ENCODE assay signal across 8 cellular contexts in genomic region chr9:112380771-112381181, GRCh38. TPM values are rescaled to one million over a fixed set of nuclear protein-coding genes. Genes with fewer than 3 reads are reported as not detected.
A peak's percentile ranks its signal among the peaks of the same experiment; 100 is the strongest.
DNase-seq lines count a peak whose midpoint lies in the region; ATAC-seq lines count a peak whose summit lies in the region.

No MANE protein-coding gene starts in this region.

- no peaks in the 10 kb centered on the region for H3K27me3 Mint-ChIP-seq in activated CD4-positive, alpha-beta T cell treated with anti-CD3 and anti-CD28 coated beads, Interleukin-2, amount 10 ng/mL, durations not matched to agents 24 days and 14 days
- H3K27me3 Mint-ChIP-seq in naive thymus-derived CD4-positive, alpha-beta T cell = no peaks in the 10 kb centered on the region

- H3K9me3 ChIP-seq in effector memory CD4-positive, alpha-beta T cell (ENCODE audit: control insufficient read depth, low read length) = no peaks in the 10 kb centered on the region
- no peaks in the 10 kb centered on the region for H3K9me3 ChIP-seq in naive thymus-derived CD4-positive, alpha-beta T cell (ENCODE audit: control insufficient read depth in 2 of 3, low read length in 3 of 3)

- intact Hi-C loops in activated CD4-positive, alpha-beta T cell treated with anti-CD3 and anti-CD28 coated beads, Interleukin-2, amount 10 ng/mL, durations not matched to agents 24 days and 14 days (cut with micrococcal nuclease) = loop anchor here (1.0 kb wide), 2 partner anchors 107 to 484 kb away; partner anchors contain the start of gene UGCG
- intact Hi-C loops in naive thymus-derived CD4-positive, alpha-beta T cell (cut with micrococcal nuclease) = loop anchor here in 1 of 2 donors (2.0 kb wide), 1 partner anchor 370 kb away; the partner anchor contains the start of gene SNX30

- POLR2A ChIA-PET in naive thymus-derived CD4-positive, alpha-beta T cell (lab: Charles Lee) = interaction anchor here (1.9 to 2.6 kb wide), 4 partner anchors 48 to 484 kb away, joined by 6 to 20 read pairs (median 12); partner anchors contain the start of genes KIAA1958, PTBP3 and UGCG

- peaks cover 8% of the 10 kb centered on the region for H3K4me1 ChIP-seq in effector memory CD4-positive, alpha-beta T cell (ENCODE audit: control insufficient read depth, insufficient read depth, low read length, poor library complexity, severe bottlenecking)
- H3K4me1 ChIP-seq in naive thymus-derived CD4-positive, alpha-beta T cell (ENCODE audit: control insufficient read depth in 2 of 2, insufficient read depth in 2 of 2, low read length in 2 of 2) = peaks cover 14 to 17% of the 10 kb centered on the region in 2 donors

- peak; percentile 68 for DNase-seq in activated CD4-positive, alpha-beta T cell treated with anti-CD3 and anti-CD28 coated beads, Interleukin-2, amount 10 ng/mL, durations not matched to agents 24 days and 14 days
- DNase-seq in activated CD4-positive, alpha-beta T cell treated with anti-CD3 and anti-CD28 coated beads, Interleukin-2, amount 50 U/mL, for 4 hours = no peak
- DNase-seq in RKO (ENCODE audit: low spot score) (peak; percentile 59), HuH-7.5 (ENCODE audit: low spot score) (no peak)
- DNase-seq in effector memory CD4-positive, alpha-beta T cell = no peak
- DNase-seq in naive thymus-derived CD4-positive, alpha-beta T cell = peak in 5 of 9 donors; percentile 6 to 24 (median 10)
- DNase-seq in stimulated activated CD8-positive, alpha-beta memory T cell treated with anti-CD3 and anti-CD28 coated beads, Interleukin-4, amount 100 ng/mL, for 48 hours = no peak

- no peaks in the 10 kb centered on the region for H3K36me3 Mint-ChIP-seq in activated CD4-positive, alpha-beta T cell treated with anti-CD3 and anti-CD28 coated beads, Interleukin-2, amount 10 ng/mL, durations not matched to agents 24 days and 14 days (ENCODE audit: low read depth)
- peaks cover 0 to 6% (median 0%) of the 10 kb centered on the region in 5 donors for H3K36me3 Mint-ChIP-seq in naive thymus-derived CD4-positive, alpha-beta T cell

- no peak for ATAC-seq in naive thymus-derived CD4-positive, alpha-beta T cell
- no peak for ATAC-seq in GM18873 (IDR thresholded peaks at IDR 0.05; ENCODE audit: low FRiP score, unreplicated experiment)

- peak overlapping the region; percentile 94 for H3K4me3 ChIP-seq in effector memory CD4-positive, alpha-beta T cell (ENCODE audit: insufficient read depth, low read depth, low read length, poor library complexity, severe bottlenecking)
- H3K4me3 ChIP-seq in naive thymus-derived CD4-positive, alpha-beta T cell (ENCODE audit: low read length) = peak overlapping the region; percentile 78

- CTCF ChIA-PET in naive thymus-derived CD4-positive, alpha-beta T cell (lab: Charles Lee) = no interaction called here

- no peaks in the 10 kb centered on the region for H3K27me3 ChIP-seq in effector memory CD4-positive, alpha-beta T cell (replicated peaks; ENCODE audit: control insufficient read depth, insufficient read depth, low read length, poor library complexity, severe bottlenecking)
- no peaks in the 10 kb centered on the region for H3K27me3 ChIP-seq in naive thymus-derived CD4-positive, alpha-beta T cell (ENCODE audit: control insufficient read depth in 2 of 2, insufficient read depth in 2 of 2, low read length in 2 of 2)

- peak overlapping the region; percentile 100 for H3K27ac Mint-ChIP-seq in activated CD4-positive, alpha-beta T cell treated with anti-CD3 and anti-CD28 coated beads, Interleukin-2, amount 10 ng/mL, durations not matched to agents 24 days and 14 days
- peak overlapping the region; percentile 84 to 99 (median 94) for H3K27ac Mint-ChIP-seq in naive thymus-derived CD4-positive, alpha-beta T cell

- H3K9me3 Mint-ChIP-seq in activated CD4-positive, alpha-beta T cell treated with anti-CD3 and anti-CD28 coated beads, Interleukin-2, amount 10 ng/mL, durations not matched to agents 24 days and 14 days = no peaks in the 10 kb centered on the region
- no peaks in the 10 kb centered on the region for H3K9me3 Mint-ChIP-seq in naive thymus-derived CD4-positive, alpha-beta T cell

- H3K27ac ChIP-seq in effector memory CD4-positive, alpha-beta T cell (ENCODE audit: insufficient read depth, low read length, poor library complexity, severe bottlenecking) = no peak overlapping the region
- peak overlapping the region; percentile 85 for H3K27ac ChIP-seq in naive thymus-derived CD4-positive, alpha-beta T cell (ENCODE audit: low read depth, low read length)

- peak overlapping the region; percentile 100 for H3K4me3 Mint-ChIP-seq in activated CD4-positive, alpha-beta T cell treated with anti-CD3 and anti-CD28 coated beads, Interleukin-2, amount 10 ng/mL, durations not matched to agents 24 days and 14 days
- peak overlapping the region; percentile 86 to 100 (median 99) for H3K4me3 Mint-ChIP-seq in naive thymus-derived CD4-positive, alpha-beta T cell

- H3K4me1 Mint-ChIP-seq in activated CD4-positive, alpha-beta T cell treated with anti-CD3 and anti-CD28 coated beads, Interleukin-2, amount 10 ng/mL, durations not matched to agents 24 days and 14 days = peaks cover 42% of the 10 kb centered on the region
- peaks cover 24 to 66% (median 54%) of the 10 kb centered on the region in 7 donors for H3K4me1 Mint-ChIP-seq in naive thymus-derived CD4-positive, alpha-beta T cell

- H3K36me3 ChIP-seq in effector memory CD4-positive, alpha-beta T cell (ENCODE audit: control insufficient read depth, insufficient read depth, low read length) = no peaks in the 10 kb centered on the region
- peaks cover 0 to 8% (median 0%) of the 10 kb centered on the region in 3 experiments for H3K36me3 ChIP-seq in naive thymus-derived CD4-positive, alpha-beta T cell (ENCODE audit: control insufficient read depth in 2 of 3, insufficient read depth in 3 of 3, low read length in 3 of 3)

RNA-seq across cellular contexts. Expression of gene HSDL2, which starts 0.9 kb away (rescaled TPM):
- 14.1 TPM in 2 replicates for total RNA-seq in activated CD4-positive, alpha-beta T cell treated with anti-CD3 and anti-CD28 coated beads, Interleukin-2, amount 10 ng/mL, durations not matched to agents 24 days and 14 days
- total RNA-seq in naive thymus-derived CD4-positive, alpha-beta T cell = 10 to 100 TPM in 4 of 5 experiments, 1 to 10 TPM in 1; 9.2 to 24.6 (median 15.3) TPM
- polyA plus RNA-seq in naive thymus-derived CD4-positive, alpha-beta T cell = 10 to 100 TPM; 15.6 to 23.1 TPM

RNA-seq across cellular contexts. Expression of gene PTBP3, which starts 47.4 kb away (rescaled TPM):
- 94.7 and 104 TPM in 2 replicates for total RNA-seq in activated CD4-positive, alpha-beta T cell treated with anti-CD3 and anti-CD28 coated beads, Interleukin-2, amount 10 ng/mL, durations not matched to agents 24 days and 14 days
- total RNA-seq in naive thymus-derived CD4-positive, alpha-beta T cell = 100 to 1,000 TPM in 4 of 5 experiments, 10 to 100 TPM in 1; 99.2 to 148 (median 124) TPM
- polyA plus RNA-seq in naive thymus-derived CD4-positive, alpha-beta T cell = 10 to 100 TPM; 28.8 to 39.8 TPM

Comparison
In these comparisons a context has a peak if more than half of its experiments do, and no peak if none do; other contexts are left out.
1. DNase-seq: peak in activated CD4-positive, alpha-beta T cell treated with anti-CD3 and anti-CD28 coated beads, Interleukin-2, amount 10 ng/mL, durations not matched to agents 24 days and 14 days (single experiment), RKO (single experiment) and naive thymus-derived CD4-positive, alpha-beta T cell (5 of 9); none in activated CD4-positive, alpha-beta T cell treated with anti-CD3 and anti-CD28 coated beads, Interleukin-2, amount 50 U/mL, for 4 hours (0 of 2), effector memory CD4-positive, alpha-beta T cell (0 of 3), HuH-7.5 (single experiment) and stimulated activated CD8-positive, alpha-beta memory T cell treated with anti-CD3 and anti-CD28 coated beads, Interleukin-4, amount 100 ng/mL, for 48 hours (single experiment).